Comparison of ENCODE assay signal across 8 cellular contexts in genomic region chr11:65135633-65136145, GRCh38. TPM values are rescaled to one million over a fixed set of nuclear protein-coding genes. Genes with fewer than 3 reads are reported as not detected.
DNase-seq lines count a peak whose midpoint lies in the region; ATAC-seq, FAIRE-seq and TF ChIP-seq lines count a peak whose summit lies in the region.

No MANE protein-coding gene starts in this region.

- ATAC-seq in GM21737 (IDR thresholded peaks at IDR 0.05; ENCODE audit: unreplicated experiment) = no peak
- ATAC-seq in activated CD4-positive, CD25-positive, alpha-beta regulatory T cell treated with anti-CD3 and anti-CD28 coated beads, Interleukin-2, amount 50 U/mL, for 24 hours = no peak

- H3K9me3 ChIP-seq in SK-N-MC (ENCODE audit: low read depth, low read length) (no peaks in the 10 kb centered on the region), fibroblast of lung (ENCODE audit: control insufficient read depth, insufficient read depth, low read depth, low read length) (no peaks in the 10 kb centered on the region)

- H3K9ac ChIP-seq in SK-N-MC (ENCODE audit: insufficient read length) (peak overlapping the region; percentile 99), fibroblast of lung (ENCODE audit: insufficient read depth, low read length) (peak overlapping the region; percentile 51), rectal smooth muscle tissue (ENCODE audit: low read length) (peak overlapping the region; percentile 50)

- FAIRE-seq in D721Med (lab: Jason Lieb, UNC) = no peak

- TF ChIP-seq CTCF in GM12875 (IDR thresholded peaks at IDR 0.05; ENCODE audit: borderline replicate concordance, insufficient read depth, low read depth, low read length) (no peak), fibroblast of lung (conservative IDR thresholded peaks at IDR 0.05 in 1 of 2, IDR thresholded peaks at IDR 0.05 in 1 of 2; ENCODE audit: low read depth in 1 of 2, low read length in 2 of 2) (no peak), D721Med (IDR thresholded peaks at IDR 0.05; ENCODE audit: insufficient read depth, missing control alignments) (no peak)

- H3K79me2 ChIP-seq in fibroblast of lung (ENCODE audit: control insufficient read depth, insufficient read depth, low read length) = peaks cover 25% of the 10 kb centered on the region

- no peak overlapping the region for H2AFZ ChIP-seq in fibroblast of lung (ENCODE audit: low read length)

- no peak overlapping the region for H3K27ac ChIP-seq in SK-N-MC
- H3K27ac ChIP-seq in fibroblast of lung (ENCODE audit: insufficient read depth, low read length) = peak overlapping the region; percentile 95
- peak overlapping the region; percentile 100 for H3K27ac ChIP-seq in rectal smooth muscle tissue (ENCODE audit: low read depth, low read length)

- H3K27me3 ChIP-seq in fibroblast of lung (ENCODE audit: control insufficient read depth, insufficient read depth, low read length) (peaks cover 4% of the 10 kb centered on the region), rectal smooth muscle tissue (ENCODE audit: control insufficient read depth, insufficient read depth, low read length) (no peaks in the 10 kb centered on the region)

- peaks cover 9% of the 10 kb centered on the region; the same call in 1 of the 2 replicates for H3K36me3 ChIP-seq in SK-N-MC (ENCODE audit: insufficient read depth, low read length)
- H3K36me3 ChIP-seq in fibroblast of lung (ENCODE audit: control insufficient read depth, insufficient read depth, low read length) = peaks cover 17% of the 10 kb centered on the region
- H3K36me3 ChIP-seq in rectal smooth muscle tissue (ENCODE audit: control insufficient read depth, insufficient read depth, low read length) = peaks cover 23% of the 10 kb centered on the region

- no peaks in the 10 kb centered on the region for H4K20me1 ChIP-seq in fibroblast of lung (ENCODE audit: control insufficient read depth, extremely low read depth, insufficient read depth, low read length)

- H3K4me1 ChIP-seq in fibroblast of lung (ENCODE audit: control insufficient read depth, extremely low read depth, insufficient read depth, low read length) (peaks cover 10% of the 10 kb centered on the region), rectal smooth muscle tissue (ENCODE audit: control insufficient read depth, insufficient read depth, low read length) (peaks cover 7% of the 10 kb centered on the region)

- DNase-seq in SK-N-MC (ENCODE audit: low read depth, low spot score) (no peak), fibroblast of lung (ENCODE audit: low read depth in 2 of 2) (no peak), NCI-H2196 (lab: John Stamatoyannopoulos, UW; ENCODE audit: unreplicated experiment) (no peak), D721Med (ENCODE audit: insufficient read length, low spot score) (no peak)

- peak overlapping the region; percentile 99 for H3K4me3 ChIP-seq in GM12875 (ENCODE audit: low read depth, low read length)
- peak overlapping the region; percentile 100 for H3K4me3 ChIP-seq in SK-N-MC
- H3K4me3 ChIP-seq in fibroblast of lung (replicated peaks in 1 of 4; ENCODE audit: control extremely low read depth in 1 of 4, insufficient read depth in 1 of 4, low read depth in 3 of 4, low read length in 4 of 4) = peak overlapping the region; percentile 78 to 95 (median 86)
- H3K4me3 ChIP-seq in rectal smooth muscle tissue (ENCODE audit: low read length) = peak overlapping the region; percentile 97

- H3K4me2 ChIP-seq in fibroblast of lung (ENCODE audit: extremely low read depth, insufficient read depth, low read length) = peak overlapping the region; percentile 100

RNA-seq across cellular contexts. Expression of gene SYVN1, which starts 1.4 kb away (rescaled TPM):
- total RNA-seq in fibroblast of lung = 13.6 and 15.5 TPM in 2 replicates
- 25.2 and 30.4 TPM in 2 replicates for polyA plus RNA-seq in fibroblast of lung
- polyA plus RNA-seq in fibroblast of lung (2012) = 26.7 and 28.2 TPM in 2 replicates
- 259 and 336 TPM in 2 replicates for polyA minus RNA-seq in fibroblast of lung (ENCODE audit: low replicate concordance)

RNA-seq across cellular contexts. Expression of gene MRPL49, which starts 13.6 kb away (rescaled TPM):
- 46.2 and 70.8 TPM in 2 replicates for total RNA-seq in fibroblast of lung
- 55.5 and 60.8 TPM in 2 replicates for polyA plus RNA-seq in fibroblast of lung
- 39.5 and 45.3 TPM in 2 replicates for polyA plus RNA-seq in fibroblast of lung (2012)
- 58.5 and 106 TPM in 2 replicates for polyA minus RNA-seq in fibroblast of lung (ENCODE audit: low replicate concordance)

RNA-seq across cellular contexts. Expression of gene FAU, which starts 13.8 kb away (rescaled TPM):
- 336 and 338 TPM in 2 replicates for total RNA-seq in fibroblast of lung
- polyA plus RNA-seq in fibroblast of lung = 256 and 290 TPM in 2 replicates
- 927 and 982 TPM in 2 replicates for polyA plus RNA-seq in fibroblast of lung (2012)
- polyA minus RNA-seq in fibroblast of lung (ENCODE audit: low replicate concordance) = 57.5 and 61.8 TPM in 2 replicates

RNA-seq across cellular contexts. Expression of gene ZNHIT2, which starts 18.2 kb away (rescaled TPM):
- total RNA-seq in fibroblast of lung = 12.8 and 13.2 TPM in 2 replicates
- polyA plus RNA-seq in fibroblast of lung = 1.4 and 1.7 TPM in 2 replicates
- 5.8 and 10.2 TPM in 2 replicates for polyA plus RNA-seq in fibroblast of lung (2012)
- 0.94 and 1.0 TPM in 2 replicates for polyA minus RNA-seq in fibroblast of lung (ENCODE audit: low replicate concordance)

RNA-seq across cellular contexts. Expression of gene TM7SF2, which starts 24.0 kb away (rescaled TPM):
- total RNA-seq in fibroblast of lung = 30.0 and 89.5 TPM in 2 replicates
- polyA plus RNA-seq in fibroblast of lung = 11.7 and 16.9 TPM in 2 replicates
- polyA plus RNA-seq in fibroblast of lung (2012) = 12.7 and 21.9 TPM in 2 replicates
- polyA minus RNA-seq in fibroblast of lung (ENCODE audit: low replicate concordance) = 74.8 and 156 TPM in 2 replicates
